Comparison of ENCODE assay signal across 19 cellular contexts in the genomic region with DNA sequence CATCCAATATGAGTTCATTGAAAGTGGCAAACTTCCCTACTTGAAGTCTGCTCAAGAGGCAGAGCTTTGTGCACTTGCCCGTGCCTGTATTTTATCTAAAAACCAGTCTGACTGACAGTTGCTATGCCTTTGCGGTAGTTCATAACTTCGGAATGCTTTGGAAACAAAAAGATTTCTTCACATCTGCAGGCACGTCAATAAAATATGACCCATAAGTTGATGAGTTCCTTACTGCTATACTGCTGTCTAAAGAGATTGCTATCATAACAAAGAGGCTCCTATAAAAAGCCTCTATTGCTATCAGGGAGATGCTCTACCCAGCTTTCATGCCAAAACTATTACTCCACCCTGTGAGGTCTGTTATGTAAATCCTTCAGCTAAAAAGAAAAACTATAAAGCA. TPM values are rescaled to one million over a fixed set of nuclear protein-coding genes. Genes with fewer than 3 reads are reported as not detected.
A peak's percentile ranks its signal among the peaks of the same experiment; 100 is the strongest.
DNase-seq lines count a peak whose midpoint lies in the region; ATAC-seq and TF ChIP-seq lines count a peak whose summit lies in the region.
"Had no signal": no experiment of that assay in that cellular context is flagged by ENCODE, and none has a peak within 500 bp of the region (broad histone marks: within the 10 kb centered on the region; RNA-seq: fewer than 3 reads in every experiment).

No MANE protein-coding gene starts in this region.

- H3K4me3 Mint-ChIP-seq in endodermal cell: no peak overlapping the region
- no peak overlapping the region for H3K4me3 Mint-ChIP-seq in CD8-positive, alpha-beta memory T cell
- H3K4me3 Mint-ChIP-seq: activated CD4-positive, alpha-beta memory T cell treated with anti-CD3 and anti-CD28 coated beads, Interleukin-2, amount 10 ng/mL, durations not matched to agents 7 days and 5 days; WTC11 had no signal

- no peaks in the 10 kb centered on the region for H3K4me1 ChIP-seq in HEK293 (ENCODE audit: control insufficient read depth, insufficient read depth, low read length)
- no peaks in the 10 kb centered on the region for H3K4me1 ChIP-seq in gastrocnemius medialis
- no peaks in the 10 kb centered on the region for H3K4me1 ChIP-seq in endodermal cell (ENCODE audit: control insufficient read depth, insufficient read depth, low read length)
- H3K4me1 ChIP-seq in CD8-positive, alpha-beta memory T cell (ENCODE audit: insufficient read depth, low read length): no peaks in the 10 kb centered on the region
- H3K4me1 ChIP-seq: colonic mucosa, lower lobe of right lung had no signal

- no peak overlapping the region for H3K9ac ChIP-seq in endodermal cell (ENCODE audit: extremely low read depth, low read length, poor library complexity, severe bottlenecking)

- TF ChIP-seq CTCF in BJ (IDR thresholded peaks at IDR 0.05; ENCODE audit: insufficient read depth, low read depth, low read length) (no peak), HEK293 (tag by site-specific recombination; IDR thresholded peaks at IDR 0.05) (no peak), gastrocnemius medialis (IDR thresholded peaks at IDR 0.05 in 4 of 5, conservative IDR thresholded peaks at IDR 0.05 in 1 of 5) (no peak), endodermal cell (conservative IDR thresholded peaks at IDR 0.05) (no peak)

- POLR2A ChIA-PET in BJ (lab: Charles Lee) (no interaction called here), HEK293 (lab: Yijun Ruan, JAX) (no interaction called here)
- POLR2A ChIA-PET in CD8-positive, alpha-beta memory T cell (lab: Charles Lee): no interaction called here

- H3K4me1 Mint-ChIP-seq in endodermal cell: peaks cover 11% of the 10 kb centered on the region
- no peaks in the 10 kb centered on the region for H3K4me1 Mint-ChIP-seq in CD8-positive, alpha-beta memory T cell

- H3K36me3 ChIP-seq in BJ (ENCODE audit: control insufficient read depth, insufficient read depth, low read length) (no peaks in the 10 kb centered on the region), HEK293 (ENCODE audit: control insufficient read depth in 2 of 2, insufficient read depth in 1 of 2, low read length in 2 of 2) (no peaks in the 10 kb centered on the region), gastrocnemius medialis (no peaks in the 10 kb centered on the region), endodermal cell (ENCODE audit: control insufficient read depth, insufficient read depth, low read length) (no peaks in the 10 kb centered on the region)
- H3K36me3 ChIP-seq in CD8-positive, alpha-beta memory T cell (ENCODE audit: insufficient read depth, low read length): no peaks in the 10 kb centered on the region
- H3K36me3 ChIP-seq: colonic mucosa, lower lobe of right lung, SJSA1, suprapubic skin had no signal

- peaks cover 4% of the 10 kb centered on the region for H3K27me3 Mint-ChIP-seq in endodermal cell (ENCODE audit: insufficient read depth)
- H3K27me3 Mint-ChIP-seq in CD8-positive, alpha-beta memory T cell: peaks cover 12 to 30% of the 10 kb centered on the region in 2 donors

- intact Hi-C loops in gastrocnemius medialis (cut with DNase I; ENCODE audit: low total_unique reads): no loop called here

- no peaks in the 10 kb centered on the region for H3K36me3 Mint-ChIP-seq in endodermal cell (ENCODE audit: low read depth)
- H3K36me3 Mint-ChIP-seq in CD8-positive, alpha-beta memory T cell: no peaks in the 10 kb centered on the region
- H3K36me3 Mint-ChIP-seq: WTC11 had no signal

- in situ Hi-C loops in gastrocnemius medialis (cut with MboI; ENCODE audit: low sequenced_read_pairs in 4 of 4): no loop called here

- CTCF ChIA-PET in BJ (lab: Yijun Ruan, JAX) (interaction anchor here (0.6 to 2.5 kb wide), 5 partner anchors 12 to 49 kb away, joined by 3 to 10 read pairs (median 3); partner anchors contain the start of gene RNF20), HEK293 (lab: Yijun Ruan, JAX) (interaction anchor here (0.6 kb wide), 1 partner anchor 12 kb away, joined by 3 read pairs; no protein-coding TSS in a partner anchor)
- CTCF ChIA-PET in CD8-positive, alpha-beta memory T cell (lab: Charles Lee): no interaction called here

- WGBS in endodermal cell (ENCODE audit: insufficient coverage in 1 of 2, insufficient read length in 1 of 2), 2 experiments: 90 to 92% methylated on average over 4 of the region's 4 CpGs

- DNase-seq in BJ (ENCODE audit: low read depth) (peak; percentile 66), cerebellar cortex (ENCODE audit: low spot score) (peak; percentile 29), hepatic stellate cell (ENCODE audit: low spot score) (peak; percentile 13), gastrocnemius medialis (no peak), endodermal cell (no peak)
- no peak for DNase-seq in CD8-positive, alpha-beta memory T cell
- DNase-seq: activated CD4-positive, alpha-beta memory T cell treated with anti-CD3 and anti-CD28 coated beads, Interleukin-2, amount 10 ng/mL, durations not matched to agents 7 days and 5 days; activated naive CD4-positive, alpha-beta T cell treated with Interleukin-2 at 50 U/mL for 16 hours; AML-193; colonic mucosa; glutamatergic neuron; lower lobe of right lung; NCI-H146; NCI-H82 had no signal

- no peak overlapping the region for H3K27ac Mint-ChIP-seq in endodermal cell
- H3K27ac Mint-ChIP-seq in CD8-positive, alpha-beta memory T cell: no peak overlapping the region
- H3K27ac Mint-ChIP-seq: activated CD4-positive, alpha-beta memory T cell treated with anti-CD3 and anti-CD28 coated beads, Interleukin-2, amount 10 ng/mL, durations not matched to agents 7 days and 5 days; WTC11 had no signal

- H3K9me3 ChIP-seq in HEK293 (ENCODE audit: control insufficient read depth, insufficient read depth, low read depth, low read length) (no peaks in the 10 kb centered on the region), gastrocnemius medialis (no peaks in the 10 kb centered on the region), endodermal cell (ENCODE audit: control insufficient read depth, low read length) (no peaks in the 10 kb centered on the region)
- no peaks in the 10 kb centered on the region for H3K9me3 ChIP-seq in CD8-positive, alpha-beta memory T cell (ENCODE audit: low read length)
- H3K9me3 ChIP-seq: colonic mucosa, lower lobe of right lung, SJSA1, suprapubic skin had no signal

- no peak overlapping the region for H3K4me3 ChIP-seq in BJ (ENCODE audit: low read depth, low read length)
- no peak overlapping the region for H3K4me3 ChIP-seq in HEK293 (ENCODE audit: low read depth, low read length)
- H3K4me3 ChIP-seq in gastrocnemius medialis: no peak overlapping the region
- no peak overlapping the region for H3K4me3 ChIP-seq in endodermal cell (ENCODE audit: low read length)
- no peak overlapping the region for H3K4me3 ChIP-seq in CD8-positive, alpha-beta memory T cell (ENCODE audit: low read length)
- H3K4me3 ChIP-seq: colonic mucosa, GM12878, lower lobe of right lung, SJSA1, suprapubic skin had no signal

- TF ChIP-seq POLR2A in gastrocnemius medialis (IDR thresholded peaks at IDR 0.05): no peak

- no peaks in the 10 kb centered on the region for H3K9me3 Mint-ChIP-seq in endodermal cell
- H3K9me3 Mint-ChIP-seq in CD8-positive, alpha-beta memory T cell: no peaks in the 10 kb centered on the region
- H3K9me3 Mint-ChIP-seq: activated CD4-positive, alpha-beta memory T cell treated with anti-CD3 and anti-CD28 coated beads, Interleukin-2, amount 10 ng/mL, durations not matched to agents 7 days and 5 days; WTC11 had no signal

- ATAC-seq in gastrocnemius medialis: no peak
- ATAC-seq: GM12878, WTC11 had no signal

- H3K27me3 ChIP-seq in BJ (ENCODE audit: control insufficient read depth, insufficient read depth, low read length) (no peaks in the 10 kb centered on the region), gastrocnemius medialis (no peaks in the 10 kb centered on the region), endodermal cell (ENCODE audit: control insufficient read depth, insufficient read depth, low read length, poor library complexity, severe bottlenecking) (peaks cover 3% of the 10 kb centered on the region)
- H3K27me3 ChIP-seq in CD8-positive, alpha-beta memory T cell (ENCODE audit: insufficient read depth, low read length, poor library complexity, severe bottlenecking): no peaks in the 10 kb centered on the region
- H3K27me3 ChIP-seq: colonic mucosa, SJSA1, suprapubic skin had no signal

- no peak overlapping the region for H3K27ac ChIP-seq in HEK293 (ENCODE audit: extremely low read depth, low read depth, low read length)
- H3K27ac ChIP-seq in gastrocnemius medialis: no peak overlapping the region
- no peak overlapping the region for H3K27ac ChIP-seq in endodermal cell (ENCODE audit: low read depth, low read length)
- no peak overlapping the region for H3K27ac ChIP-seq in CD8-positive, alpha-beta memory T cell (ENCODE audit: low read depth, low read length)
- H3K27ac ChIP-seq: colonic mucosa, lower lobe of right lung, SJSA1, suprapubic skin had no signal

TF ChIP-seq in HEK293, 187 proteins besides CTCF, POLR2A, EP300 and RAD21 (continues in another document):
- TF ChIP-seq ZNF654 (tag by site-specific recombination; IDR thresholded peaks at IDR 0.05; ENCODE audit: low read depth): no peak
- no peak for TF ChIP-seq ZBTB10 (tag by site-specific recombination; IDR thresholded peaks at IDR 0.05)

RNA-seq across cellular contexts. Expression of gene RNF20, which starts 25.4 kb away (rescaled TPM):
- 18.0 and 30.4 TPM in 2 replicates for polyA plus RNA-seq in BJ (2011; rRNA removed)
- 14.2 and 17.6 TPM in 2 replicates for polyA minus RNA-seq in BJ (2011; rRNA and poly(A)+ RNA removed)
- total RNA-seq in gastrocnemius medialis: 10 to 100 TPM; 26.6 to 34.4 (median 29.7) TPM
- 10 to 100 TPM; 45.4 to 58.4 TPM for total RNA-seq in endodermal cell
- 39.5 TPM for polyA plus RNA-seq in endodermal cell (2013, experiment 1 of 2)
- 34.2 TPM for polyA plus RNA-seq in endodermal cell (2013, experiment 2 of 2)
- total RNA-seq in CD8-positive, alpha-beta memory T cell: 10 to 100 TPM; 46.8 to 53.5 TPM
- polyA plus RNA-seq in CD8-positive, alpha-beta memory T cell: 42.5 TPM

Comparison
In these comparisons a context has a peak if more than half of its experiments do, and no peak if none do; other contexts are left out.
1. DNase-seq: peak in BJ (single experiment), cerebellar cortex (single experiment) and hepatic stellate cell (single experiment); none in gastrocnemius medialis (0 of 2), endodermal cell (single experiment) and CD8-positive, alpha-beta memory T cell (0 of 5).